Comparison of ENCODE assay signal across 1 cellular context in the genomic region with DNA sequence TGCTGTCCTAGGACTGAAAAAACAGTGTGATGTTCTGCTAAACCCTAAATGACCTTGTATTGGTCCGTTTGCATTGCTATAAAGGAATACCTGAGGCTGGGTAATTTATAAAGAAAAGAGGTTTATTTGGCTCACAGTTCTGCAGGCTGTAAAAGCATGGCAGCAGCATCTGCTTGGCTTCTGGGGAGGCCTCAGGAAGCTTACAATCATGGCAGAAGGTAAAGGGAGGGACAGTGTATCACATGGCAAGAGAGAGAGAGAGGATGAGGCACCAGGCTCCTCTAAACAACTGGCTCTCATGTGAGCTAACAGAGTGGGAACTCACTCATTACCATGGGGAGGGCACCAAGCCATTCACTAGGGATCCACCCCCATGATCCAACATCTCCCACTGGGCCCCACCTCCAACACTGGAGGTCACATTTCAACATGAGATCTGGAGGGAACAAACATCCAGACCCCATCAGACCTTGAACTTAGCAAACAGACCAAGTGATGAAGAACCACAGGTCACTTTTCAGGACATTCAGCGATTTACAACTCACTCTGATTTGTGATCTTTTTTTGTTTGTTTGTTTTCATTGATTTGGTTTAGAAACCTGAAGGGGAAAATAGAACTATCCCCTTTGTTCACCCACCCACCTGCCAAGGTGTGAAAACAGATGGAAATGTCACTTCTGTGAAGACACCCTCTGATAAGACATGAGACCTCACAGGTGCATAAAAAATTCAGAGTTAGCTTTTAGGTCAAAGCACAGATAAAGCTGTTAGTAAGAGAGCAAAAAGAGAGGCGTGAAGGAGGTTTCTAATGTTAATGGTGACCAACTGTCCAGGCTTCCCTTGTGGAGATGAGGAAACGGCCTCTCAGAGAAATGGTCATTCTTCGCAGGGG.
TF ChIP-seq lines count a peak whose summit lies in the region.

No MANE protein-coding gene starts in this region.

TF ChIP-seq in HepG2, 621 proteins besides CTCF, POLR2A, EP300 and RAD21 (continued from another document and continues in another):
- TF ChIP-seq, protein P1, sequence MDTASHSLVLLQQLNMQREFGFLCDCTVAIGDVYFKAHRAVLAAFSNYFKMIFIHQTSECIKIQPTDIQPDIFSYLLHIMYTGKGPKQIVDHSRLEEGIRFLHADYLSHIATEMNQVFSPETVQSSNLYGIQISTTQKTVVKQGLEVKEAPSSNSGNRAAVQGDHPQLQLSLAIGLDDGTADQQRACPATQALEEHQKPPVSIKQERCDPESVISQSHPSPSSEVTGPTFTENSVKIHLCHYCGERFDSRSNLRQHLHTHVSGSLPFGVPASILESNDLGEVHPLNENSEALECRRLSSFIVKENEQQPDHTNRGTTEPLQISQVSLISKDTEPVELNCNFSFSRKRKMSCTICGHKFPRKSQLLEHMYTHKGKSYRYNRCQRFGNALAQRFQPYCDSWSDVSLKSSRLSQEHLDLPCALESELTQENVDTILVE (CRISPR knock-in tag; IDR thresholded peaks at IDR 0.05) = no peak
- TF ChIP-seq PCBP1 (IDR thresholded peaks at IDR 0.05; ENCODE audit: borderline replicate concordance, low read depth, low read length) = no peak
- no peak for TF ChIP-seq ZNF253 (CRISPR knock-in tag; IDR thresholded peaks at IDR 0.05; ENCODE audit: borderline replicate concordance)
- TF ChIP-seq ZNF678 (CRISPR knock-in tag; IDR thresholded peaks at IDR 0.05) = no peak
- TF ChIP-seq IKZF4 (CRISPR knock-in tag; IDR thresholded peaks at IDR 0.05; ENCODE audit: borderline replicate concordance, low read depth, not compliant biosample characterization) = no peak
- TF ChIP-seq EHMT2 (IDR thresholded peaks at IDR 0.05; ENCODE audit: borderline replicate concordance, low read depth, low read length) = peak; percentile 57; the same call in 1 of the 2 replicates
- no peak for TF ChIP-seq HNRNPK (IDR thresholded peaks at IDR 0.05; ENCODE audit: low read depth, low read length, poor library complexity, severe bottlenecking)
- TF ChIP-seq, protein P2, sequence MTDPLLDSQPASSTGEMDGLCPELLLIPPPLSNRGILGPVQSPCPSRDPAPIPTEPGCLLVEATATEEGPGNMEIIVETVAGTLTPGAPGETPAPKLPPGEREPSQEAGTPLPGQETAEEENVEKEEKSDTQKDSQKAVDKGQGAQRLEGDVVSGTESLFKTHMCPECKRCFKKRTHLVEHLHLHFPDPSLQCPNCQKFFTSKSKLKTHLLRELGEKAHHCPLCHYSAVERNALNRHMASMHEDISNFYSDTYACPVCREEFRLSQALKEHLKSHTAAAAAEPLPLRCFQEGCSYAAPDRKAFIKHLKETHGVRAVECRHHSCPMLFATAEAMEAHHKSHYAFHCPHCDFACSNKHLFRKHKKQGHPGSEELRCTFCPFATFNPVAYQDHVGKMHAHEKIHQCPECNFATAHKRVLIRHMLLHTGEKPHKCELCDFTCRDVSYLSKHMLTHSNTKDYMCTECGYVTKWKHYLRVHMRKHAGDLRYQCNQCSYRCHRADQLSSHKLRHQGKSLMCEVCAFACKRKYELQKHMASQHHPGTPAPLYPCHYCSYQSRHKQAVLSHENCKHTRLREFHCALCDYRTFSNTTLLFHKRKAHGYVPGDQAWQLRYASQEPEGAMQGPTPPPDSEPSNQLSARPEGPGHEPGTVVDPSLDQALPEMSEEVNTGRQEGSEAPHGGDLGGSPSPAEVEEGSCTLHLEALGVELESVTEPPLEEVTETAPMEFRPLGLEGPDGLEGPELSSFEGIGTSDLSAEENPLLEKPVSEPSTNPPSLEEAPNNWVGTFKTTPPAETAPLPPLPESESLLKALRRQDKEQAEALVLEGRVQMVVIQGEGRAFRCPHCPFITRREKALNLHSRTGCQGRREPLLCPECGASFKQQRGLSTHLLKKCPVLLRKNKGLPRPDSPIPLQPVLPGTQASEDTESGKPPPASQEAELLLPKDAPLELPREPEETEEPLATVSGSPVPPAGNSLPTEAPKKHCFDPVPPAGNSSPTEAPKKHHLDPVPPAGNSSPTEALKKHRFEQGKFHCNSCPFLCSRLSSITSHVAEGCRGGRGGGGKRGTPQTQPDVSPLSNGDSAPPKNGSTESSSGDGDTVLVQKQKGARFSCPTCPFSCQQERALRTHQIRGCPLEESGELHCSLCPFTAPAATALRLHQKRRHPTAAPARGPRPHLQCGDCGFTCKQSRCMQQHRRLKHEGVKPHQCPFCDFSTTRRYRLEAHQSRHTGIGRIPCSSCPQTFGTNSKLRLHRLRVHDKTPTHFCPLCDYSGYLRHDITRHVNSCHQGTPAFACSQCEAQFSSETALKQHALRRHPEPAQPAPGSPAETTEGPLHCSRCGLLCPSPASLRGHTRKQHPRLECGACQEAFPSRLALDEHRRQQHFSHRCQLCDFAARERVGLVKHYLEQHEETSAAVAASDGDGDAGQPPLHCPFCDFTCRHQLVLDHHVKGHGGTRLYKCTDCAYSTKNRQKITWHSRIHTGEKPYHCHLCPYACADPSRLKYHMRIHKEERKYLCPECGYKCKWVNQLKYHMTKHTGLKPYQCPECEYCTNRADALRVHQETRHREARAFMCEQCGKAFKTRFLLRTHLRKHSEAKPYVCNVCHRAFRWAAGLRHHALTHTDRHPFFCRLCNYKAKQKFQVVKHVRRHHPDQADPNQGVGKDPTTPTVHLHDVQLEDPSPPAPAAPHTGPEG (CRISPR knock-in tag; IDR thresholded peaks at IDR 0.05) = no peak
- peak; percentile 65; the same call in 1 of the 2 replicates for TF ChIP-seq JUN (CRISPR knock-in tag; IDR thresholded peaks at IDR 0.05)
- TF ChIP-seq, protein P3, sequence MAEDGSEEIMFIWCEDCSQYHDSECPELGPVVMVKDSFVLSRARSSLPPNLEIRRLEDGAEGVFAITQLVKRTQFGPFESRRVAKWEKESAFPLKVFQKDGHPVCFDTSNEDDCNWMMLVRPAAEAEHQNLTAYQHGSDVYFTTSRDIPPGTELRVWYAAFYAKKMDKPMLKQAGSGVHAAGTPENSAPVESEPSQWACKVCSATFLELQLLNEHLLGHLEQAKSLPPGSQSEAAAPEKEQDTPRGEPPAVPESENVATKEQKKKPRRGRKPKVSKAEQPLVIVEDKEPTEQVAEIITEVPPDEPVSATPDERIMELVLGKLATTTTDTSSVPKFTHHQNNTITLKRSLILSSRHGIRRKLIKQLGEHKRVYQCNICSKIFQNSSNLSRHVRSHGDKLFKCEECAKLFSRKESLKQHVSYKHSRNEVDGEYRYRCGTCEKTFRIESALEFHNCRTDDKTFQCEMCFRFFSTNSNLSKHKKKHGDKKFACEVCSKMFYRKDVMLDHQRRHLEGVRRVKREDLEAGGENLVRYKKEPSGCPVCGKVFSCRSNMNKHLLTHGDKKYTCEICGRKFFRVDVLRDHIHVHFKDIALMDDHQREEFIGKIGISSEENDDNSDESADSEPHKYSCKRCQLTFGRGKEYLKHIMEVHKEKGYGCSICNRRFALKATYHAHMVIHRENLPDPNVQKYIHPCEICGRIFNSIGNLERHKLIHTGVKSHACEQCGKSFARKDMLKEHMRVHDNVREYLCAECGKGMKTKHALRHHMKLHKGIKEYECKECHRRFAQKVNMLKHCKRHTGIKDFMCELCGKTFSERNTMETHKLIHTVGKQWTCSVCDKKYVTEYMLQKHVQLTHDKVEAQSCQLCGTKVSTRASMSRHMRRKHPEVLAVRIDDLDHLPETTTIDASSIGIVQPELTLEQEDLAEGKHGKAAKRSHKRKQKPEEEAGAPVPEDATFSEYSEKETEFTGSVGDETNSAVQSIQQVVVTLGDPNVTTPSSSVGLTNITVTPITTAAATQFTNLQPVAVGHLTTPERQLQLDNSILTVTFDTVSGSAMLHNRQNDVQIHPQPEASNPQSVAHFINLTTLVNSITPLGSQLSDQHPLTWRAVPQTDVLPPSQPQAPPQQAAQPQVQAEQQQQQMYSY (CRISPR knock-in tag; IDR thresholded peaks at IDR 0.05) = no peak
- TF ChIP-seq, protein P4, sequence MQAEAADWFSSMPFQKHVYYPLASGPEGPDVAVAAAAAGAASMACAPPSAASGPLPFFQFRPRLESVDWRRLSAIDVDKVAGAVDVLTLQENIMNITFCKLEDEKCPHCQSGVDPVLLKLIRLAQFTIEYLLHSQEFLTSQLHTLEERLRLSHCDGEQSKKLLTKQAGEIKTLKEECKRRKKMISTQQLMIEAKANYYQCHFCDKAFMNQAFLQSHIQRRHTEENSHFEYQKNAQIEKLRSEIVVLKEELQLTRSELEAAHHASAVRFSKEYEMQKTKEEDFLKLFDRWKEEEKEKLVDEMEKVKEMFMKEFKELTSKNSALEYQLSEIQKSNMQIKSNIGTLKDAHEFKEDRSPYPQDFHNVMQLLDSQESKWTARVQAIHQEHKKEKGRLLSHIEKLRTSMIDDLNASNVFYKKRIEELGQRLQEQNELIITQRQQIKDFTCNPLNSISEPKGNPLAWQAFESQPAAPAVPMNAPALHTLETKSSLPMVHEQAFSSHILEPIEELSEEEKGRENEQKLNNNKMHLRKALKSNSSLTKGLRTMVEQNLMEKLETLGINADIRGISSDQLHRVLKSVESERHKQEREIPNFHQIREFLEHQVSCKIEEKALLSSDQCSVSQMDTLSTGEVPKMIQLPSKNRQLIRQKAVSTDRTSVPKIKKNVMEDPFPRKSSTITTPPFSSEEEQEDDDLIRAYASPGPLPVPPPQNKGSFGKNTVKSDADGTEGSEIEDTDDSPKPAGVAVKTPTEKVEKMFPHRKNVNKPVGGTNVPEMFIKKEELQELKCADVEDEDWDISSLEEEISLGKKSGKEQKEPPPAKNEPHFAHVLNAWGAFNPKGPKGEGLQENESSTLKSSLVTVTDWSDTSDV (CRISPR knock-in tag; IDR thresholded peaks at IDR 0.05) = no peak
- TF ChIP-seq, protein P5, sequence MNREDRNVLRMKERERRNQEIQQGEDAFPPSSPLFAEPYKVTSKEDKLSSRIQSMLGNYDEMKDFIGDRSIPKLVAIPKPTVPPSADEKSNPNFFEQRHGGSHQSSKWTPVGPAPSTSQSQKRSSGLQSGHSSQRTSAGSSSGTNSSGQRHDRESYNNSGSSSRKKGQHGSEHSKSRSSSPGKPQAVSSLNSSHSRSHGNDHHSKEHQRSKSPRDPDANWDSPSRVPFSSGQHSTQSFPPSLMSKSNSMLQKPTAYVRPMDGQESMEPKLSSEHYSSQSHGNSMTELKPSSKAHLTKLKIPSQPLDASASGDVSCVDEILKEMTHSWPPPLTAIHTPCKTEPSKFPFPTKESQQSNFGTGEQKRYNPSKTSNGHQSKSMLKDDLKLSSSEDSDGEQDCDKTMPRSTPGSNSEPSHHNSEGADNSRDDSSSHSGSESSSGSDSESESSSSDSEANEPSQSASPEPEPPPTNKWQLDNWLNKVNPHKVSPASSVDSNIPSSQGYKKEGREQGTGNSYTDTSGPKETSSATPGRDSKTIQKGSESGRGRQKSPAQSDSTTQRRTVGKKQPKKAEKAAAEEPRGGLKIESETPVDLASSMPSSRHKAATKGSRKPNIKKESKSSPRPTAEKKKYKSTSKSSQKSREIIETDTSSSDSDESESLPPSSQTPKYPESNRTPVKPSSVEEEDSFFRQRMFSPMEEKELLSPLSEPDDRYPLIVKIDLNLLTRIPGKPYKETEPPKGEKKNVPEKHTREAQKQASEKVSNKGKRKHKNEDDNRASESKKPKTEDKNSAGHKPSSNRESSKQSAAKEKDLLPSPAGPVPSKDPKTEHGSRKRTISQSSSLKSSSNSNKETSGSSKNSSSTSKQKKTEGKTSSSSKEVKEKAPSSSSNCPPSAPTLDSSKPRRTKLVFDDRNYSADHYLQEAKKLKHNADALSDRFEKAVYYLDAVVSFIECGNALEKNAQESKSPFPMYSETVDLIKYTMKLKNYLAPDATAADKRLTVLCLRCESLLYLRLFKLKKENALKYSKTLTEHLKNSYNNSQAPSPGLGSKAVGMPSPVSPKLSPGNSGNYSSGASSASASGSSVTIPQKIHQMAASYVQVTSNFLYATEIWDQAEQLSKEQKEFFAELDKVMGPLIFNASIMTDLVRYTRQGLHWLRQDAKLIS (CRISPR knock-in tag; IDR thresholded peaks at IDR 0.05) = no peak
- peak; percentile 87 for TF ChIP-seq NR2C2 (CRISPR knock-in tag; IDR thresholded peaks at IDR 0.05; ENCODE audit: borderline replicate concordance)
- no peak for TF ChIP-seq ZNF180 (CRISPR knock-in tag; IDR thresholded peaks at IDR 0.05; ENCODE audit: borderline replicate concordance, low read depth)
- TF ChIP-seq, protein P6, sequence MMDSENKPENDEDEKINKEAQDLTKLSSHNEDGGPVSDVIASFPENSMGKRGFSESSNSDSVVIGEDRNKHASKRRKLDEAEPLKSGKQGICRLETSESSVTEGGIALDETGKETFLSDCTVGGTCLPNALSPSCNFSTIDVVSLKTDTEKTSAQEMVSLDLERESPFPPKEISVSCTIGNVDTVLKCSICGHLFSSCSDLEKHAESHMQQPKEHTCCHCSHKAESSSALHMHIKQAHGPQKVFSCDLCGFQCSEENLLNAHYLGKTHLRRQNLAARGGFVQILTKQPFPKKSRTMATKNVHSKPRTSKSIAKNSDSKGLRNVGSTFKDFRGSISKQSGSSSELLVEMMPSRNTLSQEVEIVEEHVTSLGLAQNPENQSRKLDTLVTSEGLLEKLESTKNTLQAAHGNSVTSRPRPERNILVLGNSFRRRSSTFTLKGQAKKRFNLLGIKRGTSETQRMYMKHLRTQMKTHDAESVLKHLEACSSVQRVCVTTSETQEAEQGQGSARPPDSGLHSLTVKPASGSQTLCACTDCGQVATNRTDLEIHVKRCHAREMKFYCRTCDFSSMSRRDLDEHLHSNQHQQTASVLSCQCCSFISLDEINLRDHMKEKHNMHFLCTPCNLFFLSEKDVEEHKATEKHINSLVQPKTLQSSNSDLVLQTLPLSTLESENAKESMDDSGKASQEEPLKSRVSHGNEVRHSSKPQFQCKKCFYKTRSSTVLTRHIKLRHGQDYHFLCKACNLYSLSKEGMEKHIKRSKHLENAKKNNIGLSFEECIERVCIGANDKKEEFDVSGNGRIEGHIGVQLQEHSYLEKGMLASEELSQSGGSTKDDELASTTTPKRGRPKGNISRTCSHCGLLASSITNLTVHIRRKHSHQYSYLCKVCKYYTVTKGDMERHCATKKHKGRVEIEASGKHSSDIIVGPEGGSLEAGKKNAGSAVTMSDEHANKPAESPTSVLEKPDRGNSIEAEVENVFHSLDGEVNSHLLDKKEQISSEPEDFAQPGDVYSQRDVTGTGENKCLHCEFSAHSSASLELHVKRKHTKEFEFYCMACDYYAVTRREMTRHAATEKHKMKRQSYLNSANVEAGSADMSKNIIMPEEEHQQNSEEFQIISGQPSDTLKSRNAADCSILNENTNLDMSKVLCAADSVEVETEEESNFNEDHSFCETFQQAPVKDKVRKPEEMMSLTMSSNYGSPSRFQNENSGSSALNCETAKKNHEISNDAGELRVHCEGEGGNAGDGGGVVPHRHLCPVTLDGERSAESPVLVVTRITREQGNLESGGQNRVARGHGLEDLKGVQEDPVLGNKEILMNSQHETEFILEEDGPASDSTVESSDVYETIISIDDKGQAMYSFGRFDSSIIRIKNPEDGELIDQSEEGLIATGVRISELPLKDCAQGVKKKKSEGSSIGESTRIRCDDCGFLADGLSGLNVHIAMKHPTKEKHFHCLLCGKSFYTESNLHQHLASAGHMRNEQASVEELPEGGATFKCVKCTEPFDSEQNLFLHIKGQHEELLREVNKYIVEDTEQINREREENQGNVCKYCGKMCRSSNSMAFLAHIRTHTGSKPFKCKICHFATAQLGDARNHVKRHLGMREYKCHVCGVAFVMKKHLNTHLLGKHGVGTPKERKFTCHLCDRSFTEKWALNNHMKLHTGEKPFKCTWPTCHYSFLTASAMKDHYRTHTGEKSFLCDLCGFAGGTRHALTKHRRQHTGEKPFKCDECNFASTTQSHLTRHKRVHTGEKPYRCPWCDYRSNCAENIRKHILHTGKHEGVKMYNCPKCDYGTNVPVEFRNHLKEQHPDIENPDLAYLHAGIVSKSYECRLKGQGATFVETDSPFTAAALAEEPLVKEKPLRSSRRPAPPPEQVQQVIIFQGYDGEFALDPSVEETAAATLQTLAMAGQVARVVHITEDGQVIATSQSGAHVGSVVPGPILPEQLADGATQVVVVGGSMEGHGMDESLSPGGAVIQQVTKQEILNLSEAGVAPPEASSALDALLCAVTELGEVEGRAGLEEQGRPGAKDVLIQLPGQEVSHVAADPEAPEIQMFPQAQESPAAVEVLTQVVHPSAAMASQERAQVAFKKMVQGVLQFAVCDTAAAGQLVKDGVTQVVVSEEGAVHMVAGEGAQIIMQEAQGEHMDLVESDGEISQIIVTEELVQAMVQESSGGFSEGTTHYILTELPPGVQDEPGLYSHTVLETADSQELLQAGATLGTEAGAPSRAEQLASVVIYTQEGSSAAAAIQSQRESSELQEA (CRISPR knock-in tag; IDR thresholded peaks at IDR 0.05; ENCODE audit: not compliant biosample characterization) = no peak
